ENCODE assay signal across 16 cellular contexts in the genomic region with DNA sequence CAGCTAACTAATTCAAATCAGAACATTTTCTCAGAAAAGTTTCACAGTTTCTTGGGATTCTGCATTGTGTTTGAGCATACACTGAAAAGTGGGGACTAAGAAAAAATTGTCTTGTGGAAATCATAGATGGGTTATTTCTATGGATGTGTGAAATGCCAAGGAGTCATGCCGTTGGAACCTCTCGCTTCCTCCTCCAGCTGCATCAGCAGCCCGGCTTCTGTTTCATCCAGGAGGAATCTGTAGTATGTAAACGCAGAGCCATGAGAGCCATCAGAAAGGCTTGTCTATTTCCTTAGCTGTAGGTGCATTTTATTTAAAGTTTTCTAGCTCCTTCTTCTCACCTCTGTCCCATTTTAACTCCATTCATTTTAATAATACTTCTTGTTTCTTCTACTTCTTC.
A peak's percentile ranks its signal among the peaks of the same experiment; 100 is the strongest.
DNase-seq lines count a peak whose midpoint lies in the region; ATAC-seq and TF ChIP-seq lines count a peak whose summit lies in the region.
"Had no signal": no experiment of that assay in that cellular context is flagged by ENCODE, and none has a peak within 500 bp of the region (broad histone marks: within the 10 kb centered on the region; RNA-seq: fewer than 3 reads in every experiment).

No MANE protein-coding gene starts in this region.

- H3K4me1 ChIP-seq in RWPE2 (ENCODE audit: insufficient read depth, poor library complexity, severe bottlenecking), result peaks cover 2% of the 10 kb centered on the region
- H3K4me1 ChIP-seq: foreskin keratinocyte, parathyroid adenoma had no signal

- peak; percentile 15 for DNase-seq in ELR (ENCODE audit: low read depth)
- DNase-seq in RWPE2 (ENCODE audit: low spot score), result no peak
- peak; percentile 40 for DNase-seq in fibroblast of peridontal ligament (ENCODE audit: extremely low read depth)
- peak; percentile 27 for DNase-seq in skeletal muscle cell (ENCODE audit: low read depth)
- DNase-seq in activated CD8-positive, alpha-beta memory T cell treated with anti-CD3 and anti-CD28 coated beads for 24 hours, result no peak
- DNase-seq in NCI-H1436 (lab: John Stamatoyannopoulos, UW), result no peak
- DNase-seq in activated T-cell treated with anti-CD3 and anti-CD28 coated beads, Interleukin-2, amount 50 U/mL, for 1 hour, result no peak
- DNase-seq: activated CD4-positive, alpha-beta T cell treated with anti-CD3 and anti-CD28 coated beads for 1 hour; activated naive CD4-positive, alpha-beta T cell treated with anti-CD3 and anti-CD28 coated beads for 36 hours; DMS79; Karpas-422; NCI-H1417 had no signal

- no peaks in the 10 kb centered on the region for H3K27me3 ChIP-seq in RWPE2 (ENCODE audit: insufficient read depth, poor library complexity, severe bottlenecking)
- H3K27me3 ChIP-seq: foreskin keratinocyte had no signal

- H3K4me3 ChIP-seq in RWPE2 (ENCODE audit: severe bottlenecking), result no peak overlapping the region
- no peak overlapping the region for H3K4me3 ChIP-seq in skeletal muscle cell (ENCODE audit: low read depth, low read length)
- H3K4me3 ChIP-seq: smooth muscle cell, thoracic aorta had no signal

- no peak overlapping the region for H3K27ac ChIP-seq in RWPE2 (ENCODE audit: poor library complexity, severe bottlenecking)
- H3K27ac ChIP-seq: foreskin keratinocyte, parathyroid adenoma, thoracic aorta had no signal

- TF ChIP-seq CTCF in RWPE2 (IDR thresholded peaks at IDR 0.05; ENCODE audit: poor library complexity, severe bottlenecking), result no peak

- H3K36me3 ChIP-seq in RWPE2 (ENCODE audit: low read depth), result no peaks in the 10 kb centered on the region
- H3K36me3 ChIP-seq: thoracic aorta had no signal

- peak; percentile 66; the same call in 1 of the 3 replicates for ATAC-seq in RWPE2 (ENCODE audit: low read depth)
- ATAC-seq: foreskin keratinocyte had no signal

- no peaks in the 10 kb centered on the region for H3K9me3 ChIP-seq in RWPE2 (ENCODE audit: severe bottlenecking)
- H3K9me3 ChIP-seq: thoracic aorta had no signal

Comparison
In these comparisons a context has a peak if more than half of its experiments do, and no peak if none do; other contexts are left out.
1. DNase-seq: peak in ELR (single experiment), fibroblast of peridontal ligament (single experiment) and skeletal muscle cell (single experiment); none in RWPE2 (single experiment), activated CD8-positive, alpha-beta memory T cell treated with anti-CD3 and anti-CD28 coated beads for 24 hours (single experiment), NCI-H1436 (single experiment) and activated T-cell treated with anti-CD3 and anti-CD28 coated beads, Interleukin-2, amount 50 U/mL, for 1 hour (single experiment).